In the genomic region with DNA sequence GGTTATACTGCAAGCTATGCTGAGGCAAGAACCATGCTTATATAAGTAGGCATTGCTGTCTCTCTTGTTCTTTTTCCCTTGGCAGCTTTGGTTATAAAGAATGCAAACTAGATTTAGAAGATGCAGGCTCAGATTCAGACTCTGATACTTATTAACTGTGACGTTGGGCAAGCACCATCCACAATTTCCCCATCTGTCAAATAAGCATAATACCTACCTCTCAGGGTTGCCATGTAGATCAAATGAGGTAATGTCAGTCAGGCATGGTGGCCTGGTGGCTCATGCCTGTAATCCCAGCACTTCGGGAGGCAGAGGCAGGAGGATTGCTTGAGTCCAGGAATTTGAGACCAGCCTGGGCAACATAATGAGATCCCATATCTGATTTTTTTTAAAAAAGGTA, we compare ENCODE assay signal across 28 cellular contexts. TPM values are rescaled to one million over a fixed set of nuclear protein-coding genes. Genes with fewer than 3 reads are reported as not detected.
DNase-seq lines count a peak whose midpoint lies in the region; FAIRE-seq and TF ChIP-seq lines count a peak whose summit lies in the region.
"Had no signal": no experiment of that assay in that cellular context is flagged by ENCODE, and none has a peak within 500 bp of the region (broad histone marks: within the 10 kb centered on the region; RNA-seq: fewer than 3 reads in every experiment).

No MANE protein-coding gene starts in this region.

- H3K9ac ChIP-seq in astrocyte (ENCODE audit: low read length), result no peak overlapping the region
- H3K9ac ChIP-seq in keratinocyte (ENCODE audit: control insufficient read depth, extremely low read depth, insufficient read depth, low read length), result no peak overlapping the region

- H3K27me3 Mint-ChIP-seq in astrocyte (ENCODE audit: low read depth, unreplicated experiment) (no peaks in the 10 kb centered on the region), immature natural killer cell (ENCODE audit: low read depth in 3 of 3) (no peaks in the 10 kb centered on the region)
- H3K27me3 Mint-ChIP-seq: CD8-positive, alpha-beta memory T cell had no signal

- dilution Hi-C loops in keratinocyte (cut with MboI; ENCODE audit: extremely low pct_ligation_motif_present, low sequenced_read_pairs), result no loop called here

- FAIRE-seq in astrocyte (lab: Jason Lieb, UNC) (no peak), keratinocyte (lab: Jason Lieb, UNC) (peak; percentile 39)
- FAIRE-seq: GM12878, HepG2 had no signal

- H2AFZ ChIP-seq in astrocyte (ENCODE audit: low read depth, low read length) (no peak overlapping the region), keratinocyte (ENCODE audit: control insufficient read depth, low read length) (no peak overlapping the region)
- H2AFZ ChIP-seq: PC-9 had no signal

- H3K9me3 Mint-ChIP-seq in astrocyte (ENCODE audit: unreplicated experiment) (no peaks in the 10 kb centered on the region), immature natural killer cell (no peaks in the 10 kb centered on the region)
- H3K9me3 Mint-ChIP-seq: CD8-positive, alpha-beta memory T cell; HFFc6 had no signal

- H3K4me2 ChIP-seq in astrocyte (ENCODE audit: low read length) (no peak overlapping the region), keratinocyte (ENCODE audit: control insufficient read depth, extremely low read depth, insufficient read depth, low read depth, low read length) (no peak overlapping the region)
- H3K4me2 ChIP-seq: PC-9 had no signal

- H3K4me3 ChIP-seq in astrocyte (ENCODE audit: insufficient read depth, low read depth, low read length) (no peak overlapping the region), keratinocyte (ENCODE audit: control insufficient read depth in 2 of 3, extremely low read depth in 1 of 3, insufficient read depth in 2 of 3, low read depth in 1 of 3, low read length in 3 of 3) (no peak overlapping the region)
- H3K4me3 ChIP-seq: GM12878, PC-9 had no signal

- peaks cover 18% of the 10 kb centered on the region for H3K36me3 Mint-ChIP-seq in astrocyte (ENCODE audit: low read depth, unreplicated experiment)
- H3K36me3 Mint-ChIP-seq in immature natural killer cell, result peaks cover 3 to 11% (median 4%) of the 10 kb centered on the region in 3 donors

- no peak for TF ChIP-seq CTCF in astrocyte (IDR thresholded peaks at IDR 0.05; ENCODE audit: insufficient read depth, low read depth, low read length)
- TF ChIP-seq CTCF in keratinocyte (optimal IDR thresholded peaks at IDR 0.05 in 1 of 3, IDR thresholded peaks at IDR 0.05 in 1 of 3, conservative IDR thresholded peaks at IDR 0.05 in 1 of 3; ENCODE audit: extremely low read depth in 1 of 3, insufficient read depth in 2 of 3, low read length in 3 of 3), result no peak
- no peak for TF ChIP-seq CTCF in GM13976 (IDR thresholded peaks at IDR 0.05; ENCODE audit: borderline replicate concordance, control extremely low read depth, extremely low read depth, insufficient read depth, missing control alignments)

- H3K4me1 ChIP-seq in astrocyte (ENCODE audit: insufficient read depth, low read length), result peaks cover 4% of the 10 kb centered on the region
- H3K4me1 ChIP-seq in keratinocyte (ENCODE audit: control insufficient read depth, extremely low read depth, insufficient read depth, low read length), result no peaks in the 10 kb centered on the region

- H3K27ac ChIP-seq in astrocyte (ENCODE audit: low read depth, low read length), result no peak overlapping the region
- no peak overlapping the region for H3K27ac ChIP-seq in keratinocyte (ENCODE audit: control insufficient read depth, insufficient read depth, low read length)
- H3K27ac ChIP-seq: C4-2B, HL-60, PC-9, RWPE1 had no signal

- H3K36me3 ChIP-seq in astrocyte (ENCODE audit: insufficient read depth, low read length), result peaks cover 22% of the 10 kb centered on the region
- peaks cover 1 to 3% of the 10 kb centered on the region in 2 experiments for H3K36me3 ChIP-seq in keratinocyte (ENCODE audit: control insufficient read depth in 2 of 2, extremely low read depth in 1 of 2, insufficient read depth in 2 of 2, low read length in 2 of 2)

- peak overlapping the region; percentile 11 for H3K4me3 Mint-ChIP-seq in astrocyte (ENCODE audit: unreplicated experiment)
- no peak overlapping the region for H3K4me3 Mint-ChIP-seq in immature natural killer cell
- H3K4me3 Mint-ChIP-seq: CD8-positive, alpha-beta memory T cell; HFFc6 had no signal

- peak; percentile 32 for DNase-seq in DMS53 (lab: John Stamatoyannopoulos, UW)
- DNase-seq in DMS53 treated with DMSO at 0.1 percent for 48 hours (lab: John Stamatoyannopoulos, UW; ENCODE audit: unreplicated experiment), result no peak
- DNase-seq in astrocyte (ENCODE audit: low read depth), result no peak
- no peak for DNase-seq in keratinocyte (ENCODE audit: low read depth, low spot score)
- peak; percentile 85 for DNase-seq in renal cortical epithelial cell (ENCODE audit: low read depth)
- no peak for DNase-seq in NCI-H2196 treated with DMSO at 0.1 percent for 48 hours (lab: John Stamatoyannopoulos, UW; ENCODE audit: unreplicated experiment)
- DNase-seq in immature natural killer cell, result no peak
- DNase-seq in GM13976 (ENCODE audit: low spot score), result no peak
- DNase-seq: 8988T; AML-193; CD8-positive, alpha-beta memory T cell; DMS79 treated with DMSO at 0.1 percent for 48 hours; H7; HFFc6; KBM-7; MM.1S; NCI-H1048; NCI-H1417 treated with DMSO at 0.1 percent for 48 hours; NCI-H187; NCI-H2107; NCI-H69; PC-9; SIG-M5 had no signal

- H3K9me3 ChIP-seq in astrocyte (ENCODE audit: insufficient read depth, low read depth, low read length) (no peaks in the 10 kb centered on the region), keratinocyte (ENCODE audit: control insufficient read depth, low read depth, low read length) (no peaks in the 10 kb centered on the region)

- H3K27ac Mint-ChIP-seq in astrocyte (ENCODE audit: unreplicated experiment), result peak overlapping the region; percentile 63
- no peak overlapping the region for H3K27ac Mint-ChIP-seq in immature natural killer cell
- H3K27ac Mint-ChIP-seq: HFFc6 had no signal

- H3K27me3 ChIP-seq in astrocyte (ENCODE audit: insufficient read depth, low read length), result no peaks in the 10 kb centered on the region
- H3K27me3 ChIP-seq in keratinocyte (ENCODE audit: control insufficient read depth, extremely low read depth, insufficient read depth, low read length), result no peaks in the 10 kb centered on the region

- H3K4me1 Mint-ChIP-seq in astrocyte (ENCODE audit: low read depth, unreplicated experiment), result peaks cover 53% of the 10 kb centered on the region
- H3K4me1 Mint-ChIP-seq in immature natural killer cell, result no peaks in the 10 kb centered on the region

- H4K20me1 ChIP-seq in astrocyte (ENCODE audit: insufficient read depth, low read length) (peaks cover 86% of the 10 kb centered on the region), keratinocyte (ENCODE audit: control insufficient read depth, extremely low read depth, insufficient read depth, low read length) (no peaks in the 10 kb centered on the region)

- H3K9me1 ChIP-seq in keratinocyte (ENCODE audit: control insufficient read depth, extremely low read depth, insufficient read depth, low read length), result no peaks in the 10 kb centered on the region

- in situ Hi-C loops in GM13976 (cut with MboI; ENCODE audit: low sequenced_read_pairs, unreplicated experiment), result no loop called here

- peaks cover 98% of the 10 kb centered on the region for H3K79me2 ChIP-seq in astrocyte (ENCODE audit: insufficient read depth, low read length)
- H3K79me2 ChIP-seq in keratinocyte (ENCODE audit: control insufficient read depth, insufficient read depth, low read length), result peaks cover 26% of the 10 kb centered on the region

RNA-seq across cellular contexts. Expression of a gene that starts 21.7 kb away (rescaled TPM):
- total RNA-seq in astrocyte (661 and 779 TPM in 2 replicates), renal cortical epithelial cell (694 and 876 TPM in 2 replicates)
- polyA plus RNA-seq in keratinocyte (63.7 to 114 TPM (median 76.6 TPM) in 3 replicates), immature natural killer cell (1 to 10 TPM; 1.3 to 4.0 (median 3.3) TPM)
- polyA plus RNA-seq in keratinocyte (2011; ENCODE audit: low read depth), result 42.8 TPM
- 12.1 and 23.3 TPM in 2 replicates for polyA plus RNA-seq in keratinocyte (2011; cell fraction: cytosol; rRNA removed)
- 107 and 140 TPM in 2 replicates for polyA plus RNA-seq in keratinocyte (2011; cell fraction: nucleus; rRNA removed)
- polyA plus RNA-seq in keratinocyte (2012; ENCODE audit: low replicate concordance), result 27.5 and 58.3 TPM in 2 replicates
- 70.7 to 212 TPM (median 171 TPM) in 3 replicates for polyA minus RNA-seq in keratinocyte
- 82.9 TPM for polyA minus RNA-seq in keratinocyte (2011; cell fraction: cytosol; rRNA and poly(A)+ RNA removed)
- polyA minus RNA-seq in keratinocyte (2011; cell fraction: nucleus; rRNA and poly(A)+ RNA removed), result 321 and 568 TPM in 2 replicates

Comparison
In these comparisons a context has a peak if more than half of its experiments do, and no peak if none do; other contexts are left out.
1. DNase-seq: peak in DMS53 (single experiment) and renal cortical epithelial cell (single experiment); none in DMS53 treated with DMSO at 0.1 percent for 48 hours (single experiment), astrocyte (single experiment), keratinocyte (single experiment), NCI-H2196 treated with DMSO at 0.1 percent for 48 hours (single experiment), immature natural killer cell (0 of 3) and GM13976 (single experiment).